ENCODE assay signal across 1 cellular context in the genomic region with DNA sequence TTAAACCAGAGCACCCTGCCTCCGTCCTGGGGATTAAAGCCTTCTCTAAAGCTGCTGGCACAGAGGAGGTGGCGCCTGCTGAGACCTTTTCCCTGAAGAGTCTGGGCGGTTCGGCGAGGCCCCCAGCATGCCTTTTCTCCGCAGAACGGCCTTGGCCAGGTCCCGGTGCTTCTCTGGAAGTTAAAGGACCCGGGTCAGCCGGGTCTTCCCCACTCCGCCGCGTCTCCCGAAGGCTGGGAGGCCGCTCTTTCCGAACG.
TF ChIP-seq lines count a peak whose summit lies in the region.

No MANE protein-coding gene starts in this region.

TF ChIP-seq in liver, 16 proteins besides CTCF, POLR2A, EP300 and RAD21 (continued from another document):
- TF ChIP-seq, protein P1, sequence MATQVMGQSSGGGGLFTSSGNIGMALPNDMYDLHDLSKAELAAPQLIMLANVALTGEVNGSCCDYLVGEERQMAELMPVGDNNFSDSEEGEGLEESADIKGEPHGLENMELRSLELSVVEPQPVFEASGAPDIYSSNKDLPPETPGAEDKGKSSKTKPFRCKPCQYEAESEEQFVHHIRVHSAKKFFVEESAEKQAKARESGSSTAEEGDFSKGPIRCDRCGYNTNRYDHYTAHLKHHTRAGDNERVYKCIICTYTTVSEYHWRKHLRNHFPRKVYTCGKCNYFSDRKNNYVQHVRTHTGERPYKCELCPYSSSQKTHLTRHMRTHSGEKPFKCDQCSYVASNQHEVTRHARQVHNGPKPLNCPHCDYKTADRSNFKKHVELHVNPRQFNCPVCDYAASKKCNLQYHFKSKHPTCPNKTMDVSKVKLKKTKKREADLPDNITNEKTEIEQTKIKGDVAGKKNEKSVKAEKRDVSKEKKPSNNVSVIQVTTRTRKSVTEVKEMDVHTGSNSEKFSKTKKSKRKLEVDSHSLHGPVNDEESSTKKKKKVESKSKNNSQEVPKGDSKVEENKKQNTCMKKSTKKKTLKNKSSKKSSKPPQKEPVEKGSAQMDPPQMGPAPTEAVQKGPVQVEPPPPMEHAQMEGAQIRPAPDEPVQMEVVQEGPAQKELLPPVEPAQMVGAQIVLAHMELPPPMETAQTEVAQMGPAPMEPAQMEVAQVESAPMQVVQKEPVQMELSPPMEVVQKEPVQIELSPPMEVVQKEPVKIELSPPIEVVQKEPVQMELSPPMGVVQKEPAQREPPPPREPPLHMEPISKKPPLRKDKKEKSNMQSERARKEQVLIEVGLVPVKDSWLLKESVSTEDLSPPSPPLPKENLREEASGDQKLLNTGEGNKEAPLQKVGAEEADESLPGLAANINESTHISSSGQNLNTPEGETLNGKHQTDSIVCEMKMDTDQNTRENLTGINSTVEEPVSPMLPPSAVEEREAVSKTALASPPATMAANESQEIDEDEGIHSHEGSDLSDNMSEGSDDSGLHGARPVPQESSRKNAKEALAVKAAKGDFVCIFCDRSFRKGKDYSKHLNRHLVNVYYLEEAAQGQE (IDR thresholded peaks at IDR 0.05), result no peak
- no peak for TF ChIP-seq GABPA (IDR thresholded peaks at IDR 0.05 in 1 of 2, conservative IDR thresholded peaks at IDR 0.05 in 1 of 2)
- no peak for TF ChIP-seq HNF4A (conservative IDR thresholded peaks at IDR 0.05)
- TF ChIP-seq YY1 (IDR thresholded peaks at IDR 0.05), result no peak
- no peak for TF ChIP-seq MAX (IDR thresholded peaks at IDR 0.05)
- no peak for TF ChIP-seq EGR1 (IDR thresholded peaks at IDR 0.05; ENCODE audit: low read depth in 2 of 2)
- TF ChIP-seq SP1 (IDR thresholded peaks at IDR 0.05), result no peak
